In genomic region chr15:28098766-28099554, GRCh38 we compare ENCODE assay signal across 8 cellular contexts. TPM values are rescaled to one million over a fixed set of nuclear protein-coding genes. Genes with fewer than 3 reads are reported as not detected.
A peak's percentile ranks its signal among the peaks of the same experiment; 100 is the strongest.
DNase-seq lines count a peak whose midpoint lies in the region; ATAC-seq, FAIRE-seq and TF ChIP-seq lines count a peak whose summit lies in the region.

OCA2 (minus strand) TSS chr15:28099315; CDS start chr15:28081874, 17,441 bp downstream.

- peaks cover 20 to 25% of the 10 kb centered on the region in 2 experiments for H3K4me1 ChIP-seq in trophoblast cell (ENCODE audit: control insufficient read depth in 1 of 2, insufficient read depth in 2 of 2, low read length in 2 of 2)

- H2BK120ac ChIP-seq in trophoblast cell (ENCODE audit: insufficient read depth, low read length, poor library complexity), result no peak within 1 kb of the TSS

- H4K91ac ChIP-seq in trophoblast cell (ENCODE audit: low read depth, low read length), result no peak within 1 kb of the TSS

- TF ChIP-seq CTCF in GM12874 (IDR thresholded peaks at IDR 0.05; ENCODE audit: insufficient read depth, low read depth, low read length) (0 out of 2 replicates have a peak, but pooled peaks have one; percentile 6), fibroblast of villous mesenchyme (IDR thresholded peaks at IDR 0.05; ENCODE audit: insufficient read depth, low read depth, low read length) (peak; percentile 38)

- no peak within 1 kb of the TSS for H4K12ac ChIP-seq in trophoblast cell (ENCODE audit: low read depth, low read length)

- H3K9me3 Mint-ChIP-seq in activated T-cell treated with anti-CD3 and anti-CD28 coated beads, Interleukin-2, amount 50 U/mL, for 4 hours, result no peaks in the 10 kb centered on the region

- no peak within 1 kb of the TSS for H2AK5ac ChIP-seq in trophoblast cell (ENCODE audit: low read length)

- no peak within 1 kb of the TSS for H3K23ac ChIP-seq in trophoblast cell (ENCODE audit: low read length)

- H3K36me3 Mint-ChIP-seq in activated T-cell treated with anti-CD3 and anti-CD28 coated beads, Interleukin-2, amount 50 U/mL, for 4 hours (ENCODE audit: insufficient read depth), result no peaks in the 10 kb centered on the region

- FAIRE-seq in GM19239 (lab: Jason Lieb, UNC), result no peak

- H3K4me3 ChIP-seq in fibroblast of villous mesenchyme (ENCODE audit: low read depth, low read length) (peak within 1 kb of the TSS; percentile 43), trophoblast cell (ENCODE audit: low read depth, low read length) (no peak within 1 kb of the TSS)

- H3K4me2 ChIP-seq in trophoblast cell (ENCODE audit: low read length), result peak within 1 kb of the TSS; percentile 52

- H4K8ac ChIP-seq in trophoblast cell (ENCODE audit: low read depth, low read length), result no peak within 1 kb of the TSS

- H3K27me3 Mint-ChIP-seq in activated T-cell treated with anti-CD3 and anti-CD28 coated beads, Interleukin-2, amount 50 U/mL, for 4 hours (ENCODE audit: low read depth), result peaks cover 66% of the 10 kb centered on the region

- no peak within 1 kb of the TSS for H2AFZ ChIP-seq in trophoblast cell (ENCODE audit: insufficient read depth, low read length, poor library complexity)

- H3K4me1 Mint-ChIP-seq in activated T-cell treated with anti-CD3 and anti-CD28 coated beads, Interleukin-2, amount 50 U/mL, for 4 hours (ENCODE audit: low read depth), result peaks cover 37% of the 10 kb centered on the region

- DNase-seq in NCI-H748 (lab: John Stamatoyannopoulos, UW; ENCODE audit: unreplicated experiment), result peak; percentile 74
- DNase-seq in activated T-cell treated with anti-CD3 and anti-CD28 coated beads, Interleukin-2, amount 50 U/mL, for 4 hours, result peak; percentile 56
- DNase-seq in fibroblast of villous mesenchyme (ENCODE audit: low read depth), result peak; percentile 79
- DNase-seq in trophoblast cell, result peak in 1 of 2 donors; percentile 23
- DNase-seq in GM19239 (ENCODE audit: insufficient read length, low spot score), result no peak

- no peak within 1 kb of the TSS for H2BK12ac ChIP-seq in trophoblast cell (ENCODE audit: low read length)

- no peaks in the 10 kb centered on the region for H3K79me1 ChIP-seq in trophoblast cell (ENCODE audit: low read length)

- H3K4ac ChIP-seq in trophoblast cell (ENCODE audit: low read depth, low read length), result no peak within 1 kb of the TSS

- H3K79me2 ChIP-seq in trophoblast cell (ENCODE audit: control insufficient read depth, insufficient read depth, low read length, poor library complexity), result no peaks in the 10 kb centered on the region

- H2BK5ac ChIP-seq in trophoblast cell (ENCODE audit: low read depth, low read length, poor library complexity), result no peak within 1 kb of the TSS

- H3K18ac ChIP-seq in trophoblast cell (ENCODE audit: low read length), result no peak within 1 kb of the TSS

- no CpG with 5 or more reads among the region's 52 CpGs for WGBS in trophoblast cell (ENCODE audit: extremely low coverage, insufficient coverage, insufficient read length)

- H3K36me3 ChIP-seq in trophoblast cell (ENCODE audit: control insufficient read depth in 1 of 2, insufficient read depth in 2 of 2, low read length in 2 of 2), result no peaks in the 10 kb centered on the region

- no peak within 1 kb of the TSS for H3K9ac ChIP-seq in trophoblast cell (ENCODE audit: low read length)

- peaks cover 61% of the 10 kb centered on the region for H3K27me3 ChIP-seq in trophoblast cell (ENCODE audit: insufficient read depth, low read length)

- peaks cover 16% of the 10 kb centered on the region for H3K9me3 ChIP-seq in trophoblast cell (ENCODE audit: insufficient read depth, low read depth, low read length)

- H3K4me3 Mint-ChIP-seq in activated T-cell treated with anti-CD3 and anti-CD28 coated beads, Interleukin-2, amount 50 U/mL, for 4 hours, result no peak within 1 kb of the TSS

- peak; percentile 7 to 12 for ATAC-seq in activated T-cell treated with anti-CD3 and anti-CD28 coated beads, Interleukin-2, amount 50 U/mL, for 4 hours
- ATAC-seq in GM18498 (IDR thresholded peaks at IDR 0.05; ENCODE audit: unreplicated experiment) (no peak), HG02981 (IDR thresholded peaks at IDR 0.05; ENCODE audit: unreplicated experiment) (no peak)

- no peak within 1 kb of the TSS for H3K27ac ChIP-seq in trophoblast cell (ENCODE audit: low read depth, low read length)

- no peak within 1 kb of the TSS for H3K14ac ChIP-seq in trophoblast cell (ENCODE audit: low read length)

RNA-seq across cellular contexts. Expression of gene OCA2, which starts in this region (rescaled TPM):
- total RNA-seq in activated T-cell treated with anti-CD3 and anti-CD28 coated beads, Interleukin-2, amount 50 U/mL, for 4 hours, result not detected
- under 0.01 TPM in 1 of 2 replicates, not detected in the other for total RNA-seq in fibroblast of villous mesenchyme
- 0.05 and 0.08 TPM in 2 replicates for polyA plus RNA-seq in trophoblast cell (2013)

Comparison
In these comparisons a context has a peak if more than half of its experiments do, and no peak if none do; other contexts are left out.
1. Peak in DNase-seq and ATAC-seq in activated T-cell treated with anti-CD3 and anti-CD28 coated beads, Interleukin-2, amount 50 U/mL, for 4 hours; RNA of the gene not detected or under 1 TPM.
2. Peak in DNase-seq and H3K4me3 ChIP-seq in fibroblast of villous mesenchyme; RNA of the gene not detected or under 1 TPM.